ENCODE assay signal across 11 cellular contexts in the genomic region with DNA sequence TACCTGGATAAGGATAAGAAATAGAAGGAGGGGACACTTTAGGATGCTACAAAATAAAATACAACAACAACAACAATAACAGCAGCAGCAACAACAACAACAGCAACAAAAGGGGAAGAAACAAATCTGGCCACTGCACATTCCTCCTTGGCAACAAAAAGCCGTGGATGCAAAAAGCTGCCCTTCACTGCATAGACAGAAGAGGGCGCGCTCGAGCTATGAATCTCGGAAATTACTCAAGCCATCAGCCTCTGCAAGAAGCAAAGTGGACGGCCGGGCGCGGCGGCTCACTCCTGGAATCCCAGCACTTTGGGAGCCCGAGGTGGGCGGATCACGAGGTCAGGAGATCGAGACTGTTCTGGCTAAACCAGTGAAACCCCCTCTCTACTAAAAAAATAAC. TPM values are rescaled to one million over a fixed set of nuclear protein-coding genes. Genes with fewer than 3 reads are reported as not detected.
DNase-seq lines count a peak whose midpoint lies in the region; ATAC-seq, FAIRE-seq and TF ChIP-seq lines count a peak whose summit lies in the region.
"Not testable (repeated sequence)": the region's sequence is repeated elsewhere in the genome, so short reads cannot be mapped to it uniquely, and the experiment has no call there.
"Had no signal": no experiment of that assay in that cellular context is flagged by ENCODE, and none has a peak within 500 bp of the region (broad histone marks: within the 10 kb centered on the region; RNA-seq: fewer than 3 reads in every experiment).

No MANE protein-coding gene starts in this region.

- H3K4me1 ChIP-seq in A549; PC-9 (replicated peaks; ENCODE audit: insufficient read depth): not testable (repeated sequence)

- not testable (repeated sequence) for H3F3A ChIP-seq in PC-9 (ENCODE audit: insufficient read depth, low read depth)

- not testable (repeated sequence) for H3K27me3 ChIP-seq in PC-9 (ENCODE audit: insufficient read depth, low read depth)

- not testable (repeated sequence) for H3K79me2 ChIP-seq in PC-9 (ENCODE audit: low read depth)

- not testable (repeated sequence) for DNase-seq in A549 (ENCODE audit: low read depth in 1 of 2, low spot score in 1 of 2)
- DNase-seq in PC-9 (peak in 1 of 2 experiments; percentile 88), endothelial cell (ENCODE audit: low spot score) (peak; percentile 52), mucosa of gallbladder (ENCODE audit: low spot score) (peak; percentile 89)
- DNase-seq in activated CD4-positive, alpha-beta T cell treated with anti-CD3 and anti-CD28 coated beads, Interleukin-2, amount 50 U/mL, for 4 hours: peak; percentile 51 to 63
- DNase-seq in activated effector memory CD4-positive, alpha-beta T cell treated with anti-CD3 and anti-CD28 coated beads, Interleukin-2, amount 50 U/mL, for 16 hours: peak; percentile 90
- peak; percentile 44 to 75 (median 55) for DNase-seq in stimulated activated CD4-positive, alpha-beta T cell treated with anti-CD3 and anti-CD28 coated beads, Interleukin-12 subunit alpha, Interleukin-12 subunit beta, amount 100 ng/mL, for 48 hours (ENCODE audit: low read depth in 2 of 3, low spot score in 1 of 3)
- peak; percentile 35 for DNase-seq in stimulated activated CD8-positive, alpha-beta memory T cell treated with anti-CD3 and anti-CD28 coated beads, Interleukin-4, amount 100 ng/mL, for 24 hours (ENCODE audit: low read depth)

- not testable (repeated sequence) for H3K4me1 Mint-ChIP-seq in endothelial cell (ENCODE audit: unreplicated experiment)

- intact Hi-C loops in PC-9 (cut with micrococcal nuclease; ENCODE audit: unreplicated experiment): not testable (repeated sequence)

- H3K27ac ChIP-seq in A549, PC-9: not testable (repeated sequence)

- H3K36me3 ChIP-seq in PC-9 (ENCODE audit: low read depth): not testable (repeated sequence)

- ATAC-seq in A549: not testable (repeated sequence)

- 0 out of 3 replicates have a peak overlapping the region, but pooled peaks have one; percentile 37 for H3K4me2 ChIP-seq in A549
- H3K4me2 ChIP-seq in PC-9: not testable (repeated sequence)

- not testable (repeated sequence) for H3K27ac Mint-ChIP-seq in endothelial cell (ENCODE audit: unreplicated experiment)

- H3K9me3 Mint-ChIP-seq in endothelial cell (ENCODE audit: unreplicated experiment): not testable (repeated sequence)

- H2AFZ ChIP-seq in PC-9: not testable (repeated sequence)

- peak; percentile 39; the same call in 2 of the 3 replicates for TF ChIP-seq CTCF in A549 (IDR thresholded peaks at IDR 0.05)
- TF ChIP-seq CTCF in PC-9 (conservative IDR thresholded peaks at IDR 0.05): peak; percentile 68
- peak; percentile 34 for TF ChIP-seq CTCF in endothelial cell (IDR thresholded peaks at IDR 0.05; ENCODE audit: unreplicated experiment)

- H3K36me3 Mint-ChIP-seq in endothelial cell (ENCODE audit: low read depth, unreplicated experiment): not testable (repeated sequence)

- H3K9me3 ChIP-seq in A549; PC-9 (ENCODE audit: insufficient read depth, low read depth): not testable (repeated sequence)

- not testable (repeated sequence) for TF ChIP-seq POLR2A in A549 (IDR thresholded peaks at IDR 0.05; ENCODE audit: low read length)

- POLR2A ChIA-PET in A549 (lab: Yijun Ruan, JAX); PC-9 (lab: Charles Lee; ENCODE audit: unreplicated experiment): not testable (repeated sequence)

- not testable (repeated sequence) for BruUV-seq in PC-9 (replicated peaks; lab: Mats Ljungman, UMichigan)

- not testable (repeated sequence) for H3K4me3 ChIP-seq in A549, PC-9

- not testable (repeated sequence) for H3K9me2 ChIP-seq in PC-9 (ENCODE audit: insufficient read depth)

- peak; percentile 26 to 43; a peak in 2 of 5 replicates for TF ChIP-seq RAD21 in A549 (conservative IDR thresholded peaks at IDR 0.05 in 1 of 2, IDR thresholded peaks at IDR 0.05 in 1 of 2)

- WGBS in A549 (ENCODE audit: missing lambda C conversion rate): 2% methylated on average over 10 of the region's 14 CpGs

- not testable (repeated sequence) for FAIRE-seq in A549 (lab: Jason Lieb, UNC)

- H3K27me3 Mint-ChIP-seq in endothelial cell (ENCODE audit: unreplicated experiment): not testable (repeated sequence)

- not testable (repeated sequence) for H3K4me3 Mint-ChIP-seq in endothelial cell (ENCODE audit: unreplicated experiment)

- not testable (repeated sequence) for H4K20me1 ChIP-seq in PC-9 (ENCODE audit: insufficient read depth)

- CTCF ChIA-PET in A549 (lab: Yijun Ruan, JAX); PC-9 (lab: Charles Lee): not testable (repeated sequence)

- TF ChIP-seq EP300 in A549 (IDR thresholded peaks at IDR 0.05): not testable (repeated sequence)

TF ChIP-seq in A549, 52 proteins besides CTCF, POLR2A, EP300 and RAD21:
- peak; percentile 20; the same call in 1 of the 3 replicates for TF ChIP-seq SMC3 (IDR thresholded peaks at IDR 0.05)

RNA-seq across cellular contexts. Expression of a gene that starts 23.2 kb away (rescaled TPM):
- polyA plus RNA-seq in A549 (2011; rRNA removed): not detected in 2 replicates
- not detected in 2 replicates for polyA plus RNA-seq in A549 (2012; cell fraction: cytosol; rRNA removed)
- not detected in 2 replicates for polyA plus RNA-seq in A549 (2012; cell fraction: nucleus; rRNA removed)
- polyA plus RNA-seq in A549 (2017; fragmentation: RNase III; extraction: RNeasy Plus Mini Kit Qiagen cat#74134 plus additional on column Dnase treatment): not detected in 3 replicates
- polyA minus RNA-seq in A549 (2011; rRNA and poly(A)+ RNA removed): not detected in 2 replicates
- total RNA-seq in PC-9 (2021): not detected in 2 replicates
- total RNA-seq in endothelial cell (ENCODE audit: unreplicated experiment): not detected
- total RNA-seq in mucosa of gallbladder: 0.46 TPM
- total RNA-seq: A172, bronchial epithelial cell had no signal

RNA-seq across cellular contexts. Expression of a gene that starts 50.3 kb away (rescaled TPM):
- polyA plus RNA-seq in A549 (2011; rRNA removed) (not detected in 2 replicates), A549 (2017; fragmentation: RNase III; extraction: RNeasy Plus Mini Kit Qiagen cat#74134 plus additional on column Dnase treatment) (not detected in 3 replicates)
- not detected in 2 replicates for polyA plus RNA-seq in A549 (2012; cell fraction: cytosol; rRNA removed)
- polyA plus RNA-seq in A549 (2012; cell fraction: nucleus; rRNA removed): not detected in 2 replicates
- polyA minus RNA-seq in A549 (2011; rRNA and poly(A)+ RNA removed): not detected in 2 replicates
- total RNA-seq in PC-9 (2021) (not detected in 2 replicates), endothelial cell (ENCODE audit: unreplicated experiment) (not detected), mucosa of gallbladder (not detected)
- total RNA-seq: A172, bronchial epithelial cell had no signal
- polyA plus RNA-seq: esophagus had no signal
